Comparison of ENCODE assay signal across 8 cellular contexts in the genomic region with DNA sequence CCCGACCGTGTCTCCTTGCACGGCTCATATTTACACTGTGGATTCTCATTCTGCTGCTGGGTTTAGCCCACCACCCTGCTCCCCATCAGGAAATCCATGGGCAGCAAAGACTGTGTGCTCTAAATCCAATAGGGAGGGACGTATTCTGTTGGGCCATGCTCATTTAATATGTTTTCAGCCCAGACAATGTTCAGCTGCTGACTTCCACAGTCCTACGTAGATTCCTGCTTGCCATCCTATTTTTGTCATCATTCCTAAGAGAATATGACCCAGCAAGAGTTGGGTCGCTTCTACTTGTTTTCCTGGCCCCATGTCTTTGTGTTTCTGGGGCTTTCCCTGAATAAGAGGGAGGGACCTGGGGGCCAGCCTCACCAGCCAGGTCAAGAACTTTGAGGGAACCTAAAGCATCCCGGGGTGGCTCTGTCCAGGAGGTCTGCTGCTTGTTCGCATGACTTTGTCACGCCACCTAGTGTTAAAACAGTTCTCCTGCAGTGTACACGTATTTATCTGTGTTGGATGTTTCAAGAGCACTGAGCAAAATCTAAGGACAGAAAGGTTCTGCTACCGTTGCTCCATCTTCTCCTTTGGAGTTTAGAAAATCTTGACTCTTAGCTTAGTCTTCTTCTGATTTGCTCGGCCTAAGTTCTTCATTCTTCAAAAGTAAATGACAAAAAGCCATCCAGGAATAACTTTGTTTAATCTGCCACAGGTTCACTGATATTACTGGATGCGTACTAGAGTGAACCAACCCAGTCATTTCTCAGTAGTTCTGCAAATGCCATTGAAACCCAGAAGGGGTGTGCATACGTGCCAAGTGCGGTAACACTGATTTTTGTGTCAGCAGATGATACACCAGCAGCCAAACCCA.
DNase-seq lines count a peak whose midpoint lies in the region; ATAC-seq and TF ChIP-seq lines count a peak whose summit lies in the region.

No MANE protein-coding gene starts in this region.

- no peak for TF ChIP-seq POLR2A in sigmoid colon (IDR thresholded peaks at IDR 0.05)

- peak; percentile 51 for ATAC-seq in GM21390 (IDR thresholded peaks at IDR 0.05; ENCODE audit: unreplicated experiment)
- peak; percentile 39 to 73 for ATAC-seq in activated naive CD4-positive, alpha-beta T cell treated with anti-CD3 and anti-CD28 coated beads, Interleukin-2, amount 50 U/mL, for 72 hours
- no peak for ATAC-seq in HG02623 (IDR thresholded peaks at IDR 0.05; ENCODE audit: unreplicated experiment)
- ATAC-seq in GM18861 (IDR thresholded peaks at IDR 0.05; ENCODE audit: unreplicated experiment) = no peak

- H3K36me3 ChIP-seq in left ventricle myocardium inferior = no peaks in the 10 kb centered on the region
- H3K36me3 ChIP-seq in sigmoid colon = no peaks in the 10 kb centered on the region

- intact Hi-C loops in left ventricle myocardium inferior (cut with micrococcal nuclease) = loop anchor here (5.0 to 10.0 kb wide), 2 partner anchors 156 to 283 kb away; no protein-coding TSS in a partner anchor
- intact Hi-C loops in sigmoid colon (cut with DNase I) = loop anchor here (1.0 kb wide), 1 partner anchor 282 kb away; no protein-coding TSS in a partner anchor

- H3K27me3 ChIP-seq in left ventricle myocardium inferior (ENCODE audit: low read depth) (no peaks in the 10 kb centered on the region), sigmoid colon (no peaks in the 10 kb centered on the region)

- no peaks in the 10 kb centered on the region for H3K36me3 Mint-ChIP-seq in activated naive CD4-positive, alpha-beta T cell treated with anti-CD3 and anti-CD28 coated beads, Interleukin-2, amount 50 U/mL, for 72 hours

- no peaks in the 10 kb centered on the region for H3K9me3 Mint-ChIP-seq in activated naive CD4-positive, alpha-beta T cell treated with anti-CD3 and anti-CD28 coated beads, Interleukin-2, amount 50 U/mL, for 72 hours

- DNase-seq in Caki2 (ENCODE audit: low read depth) (peak; percentile 42), NCI-H526 treated with DMSO at 0.1 percent for 48 hours (lab: John Stamatoyannopoulos, UW) (peak; percentile 48), left ventricle myocardium inferior (peak; percentile 35), sigmoid colon (no peak)
- DNase-seq in activated naive CD4-positive, alpha-beta T cell treated with anti-CD3 and anti-CD28 coated beads, Interleukin-2, amount 50 U/mL, for 72 hours (ENCODE audit: low spot score in 2 of 2) = peak in 1 of 2 donors; percentile 35

- in situ Hi-C loops in Caki2 (cut with HindIII; ENCODE audit: low pct_unique_long_range_greater_than_20kb, low sequenced_read_pairs) = no loop called here

- TF ChIP-seq EP300 in sigmoid colon (IDR thresholded peaks at IDR 0.05) = no peak

- H3K4me1 ChIP-seq in left ventricle myocardium inferior = peaks cover 31% of the 10 kb centered on the region
- H3K4me1 ChIP-seq in sigmoid colon = peaks cover 0 to 4% (median 0%) of the 10 kb centered on the region in 4 donors

- peak overlapping the region; percentile 47 for H3K27ac ChIP-seq in left ventricle myocardium inferior (replicated peaks)
- no peak overlapping the region for H3K27ac ChIP-seq in sigmoid colon

- H3K9me3 ChIP-seq in left ventricle myocardium inferior (replicated peaks) = no peaks in the 10 kb centered on the region
- no peaks in the 10 kb centered on the region for H3K9me3 ChIP-seq in sigmoid colon

- peak; percentile 91 for TF ChIP-seq CTCF in left ventricle myocardium inferior (IDR thresholded peaks at IDR 0.05; ENCODE audit: borderline replicate concordance)
- TF ChIP-seq CTCF in sigmoid colon (IDR thresholded peaks at IDR 0.05) = peak; percentile 15 to 72 (median 62)

- no peak overlapping the region for H3K27ac Mint-ChIP-seq in activated naive CD4-positive, alpha-beta T cell treated with anti-CD3 and anti-CD28 coated beads, Interleukin-2, amount 50 U/mL, for 72 hours

- H3K4me3 ChIP-seq in left ventricle myocardium inferior (no peak overlapping the region), sigmoid colon (no peak overlapping the region)

- WGBS in sigmoid colon, 2 donors = 51 to 52% methylated on average over 15 of the region's 15 CpGs

Comparison
In these comparisons a context has a peak if more than half of its experiments do, and no peak if none do; other contexts are left out.
1. ATAC-seq: peak in GM21390 (single experiment) and activated naive CD4-positive, alpha-beta T cell treated with anti-CD3 and anti-CD28 coated beads, Interleukin-2, amount 50 U/mL, for 72 hours (2 of 2); none in HG02623 (single experiment) and GM18861 (single experiment).